ENCODE assay signal across 8 cellular contexts in the genomic region with DNA sequence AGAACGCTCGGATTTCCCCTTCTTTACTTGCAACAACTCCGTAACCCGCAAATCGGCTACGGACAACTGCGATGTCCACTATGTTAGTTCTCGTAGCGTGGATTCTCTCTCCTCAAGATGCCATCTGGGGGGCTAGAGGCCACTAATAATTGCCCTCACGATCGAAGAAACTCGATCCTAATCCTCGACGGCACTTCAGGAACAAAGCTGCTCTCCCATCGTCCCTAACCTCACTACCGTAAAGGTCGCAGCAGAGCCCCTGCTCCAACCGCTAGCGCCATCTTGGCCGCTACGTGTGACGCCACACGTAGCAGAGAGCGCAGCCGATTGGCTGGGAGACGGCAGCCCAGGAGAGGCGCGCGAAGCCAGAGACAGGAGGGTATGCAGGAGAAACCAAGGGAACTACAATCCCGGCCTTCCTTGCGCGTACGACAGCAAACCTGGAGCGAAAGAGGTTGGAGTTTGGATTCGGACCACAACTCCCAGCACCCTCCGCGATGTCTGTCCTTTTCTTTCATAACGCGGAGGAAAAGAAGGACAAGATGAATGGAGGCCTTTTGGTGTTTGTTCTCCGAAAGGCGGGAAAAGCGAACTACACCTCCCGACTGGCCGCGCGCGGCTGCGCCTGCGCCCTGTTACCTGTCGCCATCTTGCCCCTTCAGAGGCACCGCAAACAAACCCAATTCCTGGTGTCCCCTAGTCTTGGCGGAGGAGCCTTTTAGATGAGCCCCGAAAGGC. TPM values are rescaled to one million over a fixed set of nuclear protein-coding genes. Genes with fewer than 3 reads are reported as not detected.
DNase-seq lines count a peak whose midpoint lies in the region; ATAC-seq and TF ChIP-seq lines count a peak whose summit lies in the region.

A gene with protein sequence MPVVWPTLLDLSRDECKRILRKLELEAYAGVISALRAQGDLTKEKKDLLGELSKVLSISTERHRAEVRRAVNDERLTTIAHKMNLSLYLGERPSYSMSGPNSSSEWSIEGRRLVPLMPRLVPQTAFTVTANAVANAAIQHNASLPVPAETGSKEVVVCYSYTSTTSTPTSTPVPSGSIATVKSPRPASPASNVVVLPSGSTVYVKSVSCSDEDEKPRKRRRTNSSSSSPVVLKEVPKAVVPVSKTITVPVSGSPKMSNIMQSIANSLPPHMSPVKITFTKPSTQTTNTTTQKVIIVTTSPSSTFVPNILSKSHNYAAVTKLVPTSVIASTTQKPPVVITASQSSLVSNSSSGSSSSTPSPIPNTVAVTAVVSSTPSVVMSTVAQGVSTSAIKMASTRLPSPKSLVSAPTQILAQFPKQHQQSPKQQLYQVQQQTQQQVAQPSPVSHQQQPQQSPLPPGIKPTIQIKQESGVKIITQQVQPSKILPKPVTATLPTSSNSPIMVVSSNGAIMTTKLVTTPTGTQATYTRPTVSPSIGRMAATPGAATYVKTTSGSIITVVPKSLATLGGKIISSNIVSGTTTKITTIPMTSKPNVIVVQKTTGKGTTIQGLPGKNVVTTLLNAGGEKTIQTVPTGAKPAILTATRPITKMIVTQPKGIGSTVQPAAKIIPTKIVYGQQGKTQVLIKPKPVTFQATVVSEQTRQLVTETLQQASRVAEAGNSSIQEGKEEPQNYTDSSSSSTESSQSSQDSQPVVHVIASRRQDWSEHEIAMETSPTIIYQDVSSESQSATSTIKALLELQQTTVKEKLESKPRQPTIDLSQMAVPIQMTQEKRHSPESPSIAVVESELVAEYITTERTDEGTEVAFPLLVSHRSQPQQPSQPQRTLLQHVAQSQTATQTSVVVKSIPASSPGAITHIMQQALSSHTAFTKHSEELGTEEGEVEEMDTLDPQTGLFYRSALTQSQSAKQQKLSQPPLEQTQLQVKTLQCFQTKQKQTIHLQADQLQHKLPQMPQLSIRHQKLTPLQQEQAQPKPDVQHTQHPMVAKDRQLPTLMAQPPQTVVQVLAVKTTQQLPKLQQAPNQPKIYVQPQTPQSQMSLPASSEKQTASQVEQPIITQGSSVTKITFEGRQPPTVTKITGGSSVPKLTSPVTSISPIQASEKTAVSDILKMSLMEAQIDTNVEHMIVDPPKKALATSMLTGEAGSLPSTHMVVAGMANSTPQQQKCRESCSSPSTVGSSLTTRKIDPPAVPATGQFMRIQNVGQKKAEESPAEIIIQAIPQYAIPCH (N-terminal part only) (plus strand): TSS at position 635 of the 738 bp plus-strand sequence. CDS start 1,921 bp downstream, outside the sequence.

- H3K4me3 Mint-ChIP-seq in activated CD4-positive, alpha-beta T cell treated with anti-CD3 and anti-CD28 coated beads, Interleukin-2, amount 10 ng/mL, durations not matched to agents 24 days and 14 days: peak within 1 kb of the TSS; percentile 97

- intact Hi-C loops in activated CD4-positive, alpha-beta T cell treated with anti-CD3 and anti-CD28 coated beads, Interleukin-2, amount 10 ng/mL, durations not matched to agents 24 days and 14 days (cut with micrococcal nuclease): loop anchor here (1.0 to 2.0 kb wide), 6 partner anchors 63 to 416 kb away; partner anchors contain the start of genes ACER3, GVQW3, THAP12 and WNT11
- intact Hi-C loops in colonic mucosa (cut with DNase I): loop anchor here (5.0 kb wide), 1 partner anchor 62 kb away; the partner anchor contains the start of genes GVQW3 and THAP12

- H3K9me3 ChIP-seq in colonic mucosa: no peaks in the 10 kb centered on the region

- H3K27me3 Mint-ChIP-seq in activated CD4-positive, alpha-beta T cell treated with anti-CD3 and anti-CD28 coated beads, Interleukin-2, amount 10 ng/mL, durations not matched to agents 24 days and 14 days: no peaks in the 10 kb centered on the region

- CTCF ChIA-PET in BJ (lab: Yijun Ruan, JAX): interaction anchor here (0.8 kb wide), 1 partner anchor 11 kb away, joined by 3 read pairs; no protein-coding TSS in a partner anchor

- peak within 1 kb of the TSS; percentile 97 for H3K27ac Mint-ChIP-seq in activated CD4-positive, alpha-beta T cell treated with anti-CD3 and anti-CD28 coated beads, Interleukin-2, amount 10 ng/mL, durations not matched to agents 24 days and 14 days

- DNase-seq in BJ (ENCODE audit: low read depth) (peak; percentile 99), NCI-H526 treated with DMSO at 0.1 percent for 48 hours (lab: John Stamatoyannopoulos, UW) (peak; percentile 99), colonic mucosa (peak; percentile 97), kidney tubule cell (ENCODE audit: low spot score) (peak; percentile 100)
- DNase-seq in activated CD4-positive, alpha-beta T cell treated with anti-CD3 and anti-CD28 coated beads, Interleukin-2, amount 10 ng/mL, durations not matched to agents 24 days and 14 days: peak; percentile 97
- DNase-seq in stimulated activated CD4-positive, alpha-beta T cell treated with anti-CD3 and anti-CD28 coated beads, Interleukin-1b, Interleukin-23, amount 100 ng/mL, for 24 hours (ENCODE audit: low read depth in 4 of 4, low spot score in 1 of 4): peak; percentile 59 to 90 (median 76)

- peaks cover 7% of the 10 kb centered on the region for H3K4me1 ChIP-seq in colonic mucosa

- H3K9ac ChIP-seq in colonic mucosa (ENCODE audit: low read depth in 2 of 2, low read length in 2 of 2): peak within 1 kb of the TSS; percentile 78 to 98

- H3K27ac ChIP-seq in colonic mucosa: peak within 1 kb of the TSS; percentile 83

- H3K36me3 ChIP-seq in BJ (ENCODE audit: control insufficient read depth, insufficient read depth, low read length) (no peaks in the 10 kb centered on the region; the same call in 1 of the 2 replicates), colonic mucosa (no peaks in the 10 kb centered on the region)

- H3K27me3 ChIP-seq in BJ (ENCODE audit: control insufficient read depth, insufficient read depth, low read length): no peaks in the 10 kb centered on the region
- H3K27me3 ChIP-seq in colonic mucosa: no peaks in the 10 kb centered on the region

- TF ChIP-seq CTCF in BJ (IDR thresholded peaks at IDR 0.05; ENCODE audit: insufficient read depth, low read depth, low read length): no peak
- TF ChIP-seq CTCF in colonic mucosa (IDR thresholded peaks at IDR 0.05): no peak

- peaks cover 40% of the 10 kb centered on the region for H3K36me3 Mint-ChIP-seq in activated CD4-positive, alpha-beta T cell treated with anti-CD3 and anti-CD28 coated beads, Interleukin-2, amount 10 ng/mL, durations not matched to agents 24 days and 14 days (ENCODE audit: low read depth)

- peaks cover 26% of the 10 kb centered on the region for H3K4me1 Mint-ChIP-seq in activated CD4-positive, alpha-beta T cell treated with anti-CD3 and anti-CD28 coated beads, Interleukin-2, amount 10 ng/mL, durations not matched to agents 24 days and 14 days

- peak; percentile 94 for ATAC-seq in GM19324 (IDR thresholded peaks at IDR 0.05; ENCODE audit: low FRiP score, unreplicated experiment)
- ATAC-seq in HG03469 (IDR thresholded peaks at IDR 0.05; ENCODE audit: unreplicated experiment): peak; percentile 83

- peak within 1 kb of the TSS; percentile 85 for H3K4me3 ChIP-seq in BJ (ENCODE audit: low read depth, low read length)
- peak within 1 kb of the TSS; percentile 95 for H3K4me3 ChIP-seq in colonic mucosa

- POLR2A ChIA-PET in BJ (lab: Charles Lee): no interaction called here

- no peaks in the 10 kb centered on the region for H3K9me3 Mint-ChIP-seq in activated CD4-positive, alpha-beta T cell treated with anti-CD3 and anti-CD28 coated beads, Interleukin-2, amount 10 ng/mL, durations not matched to agents 24 days and 14 days

RNA-seq across cellular contexts. Expression of the gene that starts here (rescaled TPM):
- polyA plus RNA-seq in BJ (2011; rRNA removed): 14.1 and 19.1 TPM in 2 replicates
- polyA minus RNA-seq in BJ (2011; rRNA and poly(A)+ RNA removed): 17.3 and 20.7 TPM in 2 replicates
- total RNA-seq in activated CD4-positive, alpha-beta T cell treated with anti-CD3 and anti-CD28 coated beads, Interleukin-2, amount 10 ng/mL, durations not matched to agents 24 days and 14 days: 32.1 and 33.2 TPM in 2 replicates
- total RNA-seq in colonic mucosa: 10 to 100 TPM; 21.2 to 22.8 TPM

Comparison
In these comparisons a context has a peak if more than half of its experiments do, and no peak if none do; other contexts are left out.
1. Peak in every context shown above with its lines: DNase-seq, ATAC-seq, H3K4me3 ChIP-seq and H3K27ac ChIP-seq.